Comparison of ENCODE assay signal across 20 cellular contexts in the genomic region with DNA sequence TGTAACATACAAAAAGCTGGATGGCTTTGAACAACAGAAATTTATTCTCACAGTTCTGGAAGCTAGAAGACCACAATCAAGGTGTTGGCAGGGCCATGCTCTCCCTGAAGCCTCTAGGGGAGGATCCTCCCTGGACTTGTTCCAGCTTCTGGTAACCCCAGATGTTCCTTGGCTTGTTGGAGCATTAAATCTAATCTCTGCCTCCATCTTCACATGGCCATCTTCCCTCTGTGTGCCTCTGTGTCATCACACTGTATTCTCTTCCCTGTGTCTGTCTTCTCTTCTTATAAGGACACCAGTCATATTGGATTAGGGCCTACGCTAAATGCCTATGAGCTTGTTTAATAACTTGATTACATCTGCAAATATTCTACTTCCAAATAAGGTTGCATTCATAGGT.
A peak's percentile ranks its signal among the peaks of the same experiment; 100 is the strongest.
DNase-seq lines count a peak whose midpoint lies in the region; ATAC-seq and TF ChIP-seq lines count a peak whose summit lies in the region.
"Had no signal": no experiment of that assay in that cellular context is flagged by ENCODE, and none has a peak within 500 bp of the region (broad histone marks: within the 10 kb centered on the region; RNA-seq: fewer than 3 reads in every experiment).

No MANE protein-coding gene starts in this region.

- no peak for TF ChIP-seq POLR2A in erythroblast (IDR thresholded peaks at IDR 0.05; ENCODE audit: low read length)

- no peak for TF ChIP-seq CTCF in LNCaP clone FGC (IDR thresholded peaks at IDR 0.05; ENCODE audit: control insufficient read depth, extremely low read depth, insufficient read depth)

- no peak overlapping the region for H3K4me3 ChIP-seq in LNCaP clone FGC (ENCODE audit: low read depth, low read length)
- H3K4me3 ChIP-seq: BLaER1, PC-9 had no signal

- DNase-seq in D341Med (ENCODE audit: low spot score) (peak; percentile 34), LNCaP clone FGC (ENCODE audit: low read depth) (peak; percentile 56), RPMI7951 (ENCODE audit: low read depth) (peak; percentile 55), erythroblast (lab: John Stamatoyannopoulos, UW) (peak; percentile 58 to 80), DMS153 treated with DMSO at 0.1 percent for 48 hours (lab: John Stamatoyannopoulos, UW; ENCODE audit: unreplicated experiment) (no peak), NCI-H128 (lab: John Stamatoyannopoulos, UW; ENCODE audit: unreplicated experiment) (no peak), NCI-H187 treated with DMSO at 0.1 percent for 48 hours (lab: John Stamatoyannopoulos, UW) (no peak)
- DNase-seq: CD4-positive, CD25-positive, alpha-beta regulatory T cell; DMS79 treated with DMSO at 0.1 percent for 48 hours; Kasumi-1; MV-4-11; NCI-H1105; NCI-H146; NCI-H2081; NCI-H774; PC-9; SHP77; SW 1271 had no signal

- ATAC-seq in GM19455 (IDR thresholded peaks at IDR 0.05; ENCODE audit: unreplicated experiment) = no peak

Comparison
In these comparisons a context has a peak if more than half of its experiments do, and no peak if none do; other contexts are left out.
1. DNase-seq: peak in D341Med (single experiment), LNCaP clone FGC (single experiment), RPMI7951 (single experiment) and erythroblast (2 of 2); none in DMS153 treated with DMSO at 0.1 percent for 48 hours (single experiment), NCI-H128 (single experiment) and NCI-H187 treated with DMSO at 0.1 percent for 48 hours (single experiment).